1 cellular context compared by ENCODE assay signal in the genomic region with DNA sequence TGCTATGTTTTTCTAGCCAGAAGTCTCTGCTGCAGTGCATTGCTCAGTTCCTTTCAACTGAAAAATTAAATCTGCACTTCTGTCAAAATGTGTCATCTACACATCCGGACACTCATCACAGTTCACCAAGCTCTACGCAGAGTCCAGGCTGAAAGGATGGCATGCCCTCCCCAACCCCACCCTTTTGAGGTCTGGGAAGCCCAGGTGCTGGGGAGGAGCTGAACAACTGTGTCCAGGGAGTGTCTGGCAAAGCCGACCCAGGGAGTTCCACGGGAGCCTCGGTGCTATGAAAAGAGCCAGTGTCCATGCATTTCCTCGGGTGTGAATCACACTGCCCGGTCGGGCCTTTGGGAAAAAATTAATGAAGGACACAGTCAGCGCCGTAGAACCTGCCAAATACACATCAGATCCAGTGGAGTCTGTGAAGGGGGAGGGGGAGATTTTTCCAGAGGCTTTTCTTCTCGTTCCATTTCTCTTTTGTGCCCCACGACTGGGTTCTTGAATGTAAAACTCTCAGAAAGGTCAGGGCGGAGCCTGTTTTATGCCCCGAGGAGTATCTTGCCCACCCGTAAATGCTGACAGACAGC.
TF ChIP-seq lines count a peak whose summit lies in the region.

No MANE protein-coding gene starts in this region.

TF ChIP-seq in H1, 55 proteins besides CTCF, POLR2A, EP300 and RAD21:
- no peak for TF ChIP-seq CHD2 (IDR thresholded peaks at IDR 0.05; ENCODE audit: low read length)
- no peak for TF ChIP-seq NRF1 (IDR thresholded peaks at IDR 0.05; ENCODE audit: low read depth, low read length)
- peak; percentile 86 for TF ChIP-seq ASH2L (IDR thresholded peaks at IDR 0.05; ENCODE audit: low read length)
- TF ChIP-seq JUND (IDR thresholded peaks at IDR 0.05; ENCODE audit: low read length) = no peak
